In the genomic region with DNA sequence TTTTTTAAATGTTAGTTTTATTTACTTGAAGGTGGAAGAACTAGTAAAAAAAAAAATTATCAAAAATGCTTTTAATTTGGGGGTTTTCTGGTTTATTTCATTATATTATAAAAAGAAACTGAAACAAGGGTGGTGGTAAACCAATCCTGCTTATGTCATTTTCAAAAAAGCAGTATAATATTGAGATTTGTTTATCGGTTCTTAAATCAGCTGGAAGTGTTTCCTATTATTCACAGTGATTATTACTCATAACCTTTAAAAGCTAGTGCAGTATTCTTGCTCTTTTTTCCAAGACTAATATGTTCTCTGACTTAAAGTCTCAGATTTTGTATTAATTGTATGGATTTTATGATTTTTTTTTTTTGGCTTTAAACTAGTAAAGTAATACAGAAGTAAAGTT, we compare ENCODE assay signal across 1 cellular context.
TF ChIP-seq lines count a peak whose summit lies in the region.

No MANE protein-coding gene starts in this region.

TF ChIP-seq in HEK293T, 16 proteins besides CTCF, POLR2A, EP300 and RAD21 (continued from another document):
- no peak for TF ChIP-seq LEF1 (IDR thresholded peaks at IDR 0.05; ENCODE audit: borderline replicate concordance)
- TF ChIP-seq BHLHE40 (IDR thresholded peaks at IDR 0.05; ENCODE audit: borderline replicate concordance) = no peak
- TF ChIP-seq PKNOX1 (IDR thresholded peaks at IDR 0.05) = no peak
